In genomic region chr7:92448185-92448747, GRCh38 we compare ENCODE assay signal across 8 cellular contexts.
DNase-seq lines count a peak whose midpoint lies in the region; ATAC-seq and TF ChIP-seq lines count a peak whose summit lies in the region.

No MANE protein-coding gene starts in this region.

- H3K4me3 ChIP-seq in epithelial cell of esophagus (ENCODE audit: low read length) (peak overlapping the region; percentile 72), mucosa of stomach (ENCODE audit: low read length) (peak overlapping the region; percentile 82)

- H3K27me3 ChIP-seq in mucosa of stomach (ENCODE audit: control insufficient read depth, insufficient read depth, low read length), result no peaks in the 10 kb centered on the region

- H3K36me3 ChIP-seq in mucosa of stomach (ENCODE audit: control insufficient read depth, insufficient read depth, low read length), result peaks cover 10% of the 10 kb centered on the region

- H3K9me3 ChIP-seq in mucosa of stomach (ENCODE audit: control insufficient read depth, low read length), result no peaks in the 10 kb centered on the region

- DNase-seq in C1 segment of cervical spinal cord (lab: John Stamatoyannopoulos, UW) (peak in 11 of 14 donors; percentile 3 to 64 (median 33)), NCI-H82 (lab: John Stamatoyannopoulos, UW) (peak; percentile 54), epithelial cell of esophagus (ENCODE audit: low read depth) (peak; percentile 63)
- DNase-seq in activated CD8-positive, alpha-beta memory T cell treated with anti-CD3 and anti-CD28 coated beads for 48 hours (ENCODE audit: low read depth in 2 of 3, low spot score in 2 of 3), result peak; percentile 2 to 16 (median 7)
- peak; percentile 55 for DNase-seq in stimulated activated naive CD8-positive, alpha-beta T cell treated with anti-CD3 and anti-CD28 coated beads, Interleukin-15, Interleukin-2, amounts not matched to agents 100 U/mL and 50 U/mL, for 24 hours

- ATAC-seq in GM18909 (IDR thresholded peaks at IDR 0.05; ENCODE audit: poor library complexity, unreplicated experiment) (peak; percentile 48), HG03196 (IDR thresholded peaks at IDR 0.05; ENCODE audit: unreplicated experiment) (peak; percentile 39)
- ATAC-seq in stimulated activated naive CD8-positive, alpha-beta T cell treated with anti-CD3 and anti-CD28 coated beads, Interleukin-15, Interleukin-2, amounts not matched to agents 100 U/mL and 50 U/mL, for 24 hours, result peak; percentile 44

- peak overlapping the region; percentile 99 for H3K9ac ChIP-seq in mucosa of stomach (ENCODE audit: low read length)

- TF ChIP-seq CTCF in epithelial cell of esophagus (IDR thresholded peaks at IDR 0.05; ENCODE audit: insufficient read depth, low read depth, low read length, missing control alignments), result peak; percentile 47

- peaks cover 3% of the 10 kb centered on the region for H3K4me1 ChIP-seq in mucosa of stomach (ENCODE audit: control insufficient read depth, insufficient read depth, low read length)

Comparison
In these comparisons a context has a peak if more than half of its experiments do, and no peak if none do; other contexts are left out.
1. Peak in every context shown above with its lines: DNase-seq, ATAC-seq and H3K4me3 ChIP-seq.
2. DNase-seq: peak in every context shown above with its lines; median percentile 63 in epithelial cell of esophagus; 55 in stimulated activated naive CD8-positive, alpha-beta T cell treated with anti-CD3 and anti-CD28 coated beads, Interleukin-15, Interleukin-2, amounts not matched to agents 100 U/mL and 50 U/mL, for 24 hours; 54 in NCI-H82; 33 in C1 segment of cervical spinal cord; 7 in activated CD8-positive, alpha-beta memory T cell treated with anti-CD3 and anti-CD28 coated beads for 48 hours.